Comparison of ENCODE assay signal across 8 cellular contexts in genomic region chr4:1008840-1009646, GRCh38. TPM values are rescaled to one million over a fixed set of nuclear protein-coding genes. Genes with fewer than 3 reads are reported as not detected.
DNase-seq lines count a peak whose midpoint lies in the region; ATAC-seq and TF ChIP-seq lines count a peak whose summit lies in the region.

No MANE protein-coding gene starts in this region.

- no peak overlapping the region for H3K27ac Mint-ChIP-seq in natural killer cell treated with Interleukin-12 subunit alpha and Interleukin-12 subunit beta and Interleukin-15 and Interleukin-18, amount 100 ng/mL, for 72 hours

- peaks cover 12 to 13% of the 10 kb centered on the region in 2 donors for H3K4me1 Mint-ChIP-seq in natural killer cell treated with Interleukin-12 subunit alpha and Interleukin-12 subunit beta and Interleukin-15 and Interleukin-18, amount 100 ng/mL, for 72 hours (ENCODE audit: low read depth in 2 of 2)

- CTCF ChIA-PET in HEK293 (lab: Yijun Ruan, JAX) = no interaction called here

- TF ChIP-seq CTCF in AG10803 (conservative IDR thresholded peaks at IDR 0.05; ENCODE audit: low read length) (no peak), HEK293 (tag by site-specific recombination; IDR thresholded peaks at IDR 0.05) (no peak), WI38 (IDR thresholded peaks at IDR 0.05; ENCODE audit: low read depth, low read length) (no peak)

- ATAC-seq in natural killer cell treated with Interleukin-12 subunit alpha and Interleukin-12 subunit beta and Interleukin-15 and Interleukin-18, amount 100 ng/mL, for 72 hours = no peak
- no peak for ATAC-seq in GM19328 (IDR thresholded peaks at IDR 0.05; ENCODE audit: unreplicated experiment)

- peaks cover 5% of the 10 kb centered on the region for H3K36me3 Mint-ChIP-seq in natural killer cell treated with Interleukin-12 subunit alpha and Interleukin-12 subunit beta and Interleukin-15 and Interleukin-18, amount 100 ng/mL, for 72 hours

- H3K4me1 ChIP-seq in HEK293 (ENCODE audit: control insufficient read depth, insufficient read depth, low read length) = no peaks in the 10 kb centered on the region; the same call in 1 of the 2 replicates

- H3K36me3 ChIP-seq in HEK293 (ENCODE audit: control insufficient read depth in 2 of 2, insufficient read depth in 1 of 2, low read length in 2 of 2) = peaks cover 0 to 14% of the 10 kb centered on the region in 2 experiments; a peak in 1 of 3 replicates

- H3K4me3 Mint-ChIP-seq in natural killer cell treated with Interleukin-12 subunit alpha and Interleukin-12 subunit beta and Interleukin-15 and Interleukin-18, amount 100 ng/mL, for 72 hours = peak overlapping the region; percentile 67

- H3K27me3 Mint-ChIP-seq in natural killer cell treated with Interleukin-12 subunit alpha and Interleukin-12 subunit beta and Interleukin-15 and Interleukin-18, amount 100 ng/mL, for 72 hours = peaks cover 24 to 25% of the 10 kb centered on the region in 2 donors

- POLR2A ChIA-PET in HEK293 (lab: Yijun Ruan, JAX) = no interaction called here

- no peaks in the 10 kb centered on the region for H3K9me3 ChIP-seq in HEK293 (ENCODE audit: control insufficient read depth, insufficient read depth, low read depth, low read length)

- H3K4me3 ChIP-seq in AG10803 (ENCODE audit: low read length) = peak overlapping the region; percentile 74
- H3K4me3 ChIP-seq in HEK293 (ENCODE audit: low read depth, low read length) = peak overlapping the region; percentile 16
- H3K4me3 ChIP-seq in WI38 (ENCODE audit: low read depth, low read length) = peak overlapping the region; percentile 65

- H3K27ac ChIP-seq in HEK293 (ENCODE audit: extremely low read depth, low read depth, low read length) = no peak overlapping the region

- H3K9me3 Mint-ChIP-seq in natural killer cell treated with Interleukin-12 subunit alpha and Interleukin-12 subunit beta and Interleukin-15 and Interleukin-18, amount 100 ng/mL, for 72 hours = no peaks in the 10 kb centered on the region

- DNase-seq in AG10803 (ENCODE audit: low read depth) = no peak
- peak; percentile 23 for DNase-seq in effector CD4-positive, alpha-beta T cell
- no peak for DNase-seq in natural killer cell treated with Interleukin-12 subunit alpha and Interleukin-12 subunit beta and Interleukin-15 and Interleukin-18, amount 100 ng/mL, for 72 hours (ENCODE audit: low spot score)
- DNase-seq in NK-92 treated with Interleukin-12 subunit alpha and Interleukin-12 subunit beta, amount 100 ng/mL, for 24 hours (lab: John Stamatoyannopoulos, UW) = no peak
- no peak for DNase-seq in ureter (ENCODE audit: low spot score)

TF ChIP-seq in HEK293, 187 proteins besides CTCF, POLR2A, EP300 and RAD21:
- TF ChIP-seq ZNF10 (tag by site-specific recombination; IDR thresholded peaks at IDR 0.05) = no peak
- peak; percentile 24; the same call in 1 of the 2 replicates for TF ChIP-seq ZNF341 (tag by site-specific recombination; IDR thresholded peaks at IDR 0.05; ENCODE audit: low read depth)
- TF ChIP-seq ZNF335 (tag by site-specific recombination; conservative IDR thresholded peaks at IDR 0.05) = peak; percentile 66
- peak; percentile 12; the same call in 1 of the 2 replicates for TF ChIP-seq ZBTB20 (tag by site-specific recombination; IDR thresholded peaks at IDR 0.05)
- peak; percentile 29 for TF ChIP-seq SP2 (tag by site-specific recombination; IDR thresholded peaks at IDR 0.05)
- no peak for TF ChIP-seq MZF1 (tag by site-specific recombination; IDR thresholded peaks at IDR 0.05; ENCODE audit: borderline replicate concordance)

RNA-seq across cellular contexts. Expression of gene FGFRL1, which starts 2.4 kb away (rescaled TPM):
- 10 to 100 TPM; 15.2 to 16.6 TPM for total RNA-seq in natural killer cell treated with Interleukin-12 subunit alpha and Interleukin-12 subunit beta and Interleukin-15 and Interleukin-18, amount 100 ng/mL, for 72 hours
- total RNA-seq in ureter = 13.0 TPM

RNA-seq across cellular contexts. Expression of gene SLC26A1, which starts 15.8 kb away (rescaled TPM):
- under 1 TPM in 1 of 2 donors, not detected in 1; 0.88 TPM for total RNA-seq in natural killer cell treated with Interleukin-12 subunit alpha and Interleukin-12 subunit beta and Interleukin-15 and Interleukin-18, amount 100 ng/mL, for 72 hours
- total RNA-seq in ureter = 0.18 TPM

RNA-seq across cellular contexts. Expression of gene IDUA, which starts 22.2 kb away (rescaled TPM):
- total RNA-seq in natural killer cell treated with Interleukin-12 subunit alpha and Interleukin-12 subunit beta and Interleukin-15 and Interleukin-18, amount 100 ng/mL, for 72 hours = 10 to 100 TPM; 15.7 to 17.5 TPM
- 76.4 TPM for total RNA-seq in ureter

RNA-seq across cellular contexts. Expression of gene DGKQ, which starts 35.7 kb away (rescaled TPM):
- total RNA-seq in natural killer cell treated with Interleukin-12 subunit alpha and Interleukin-12 subunit beta and Interleukin-15 and Interleukin-18, amount 100 ng/mL, for 72 hours = 10 to 100 TPM; 15.4 to 19.6 TPM
- 17.0 TPM for total RNA-seq in ureter

Comparison
In these comparisons a context has a peak if more than half of its experiments do, and no peak if none do; other contexts are left out.
1. H3K4me3 ChIP-seq: peak in every context shown above with its lines; median percentile 74 in AG10803; 65 in WI38; 16 in HEK293.